30 cellular contexts compared by ENCODE assay signal in genomic region chr3:112486811-112487505, GRCh38. TPM values are rescaled to one million over a fixed set of nuclear protein-coding genes. Genes with fewer than 3 reads are reported as not detected.
DNase-seq lines count a peak whose midpoint lies in the region; ATAC-seq and TF ChIP-seq lines count a peak whose summit lies in the region.
"Had no signal": no experiment of that assay in that cellular context is flagged by ENCODE, and none has a peak within 500 bp of the region (broad histone marks: within the 10 kb centered on the region; RNA-seq: fewer than 3 reads in every experiment).

No MANE protein-coding gene starts in this region.

- H3K27ac ChIP-seq in SJSA1 (no peak overlapping the region), fibroblast of lung (ENCODE audit: insufficient read depth, low read length) (no peak overlapping the region), PC-3 (ENCODE audit: low read length) (no peak overlapping the region)
- H3K27ac ChIP-seq: adrenal gland, breast epithelium, Peyer's patch had no signal

- CTCF ChIA-PET in PC-3 (lab: Charles Lee), result no interaction called here

- TF ChIP-seq CTCF in fibroblast of lung (conservative IDR thresholded peaks at IDR 0.05 in 1 of 2, IDR thresholded peaks at IDR 0.05 in 1 of 2; ENCODE audit: low read depth in 1 of 2, low read length in 2 of 2) (no peak), PC-3 (conservative IDR thresholded peaks at IDR 0.05; ENCODE audit: low read depth, low read length) (no peak)

- H3K4me1 Mint-ChIP-seq in activated naive CD8-positive, alpha-beta T cell (ENCODE audit: low read depth), result peaks cover 70% of the 10 kb centered on the region
- H3K4me1 Mint-ChIP-seq in activated naive CD8-positive, alpha-beta T cell treated with anti-CD3 and anti-CD28 coated beads, Interleukin-2, amount 50 U/mL, for 24 hours, result peaks cover 78% of the 10 kb centered on the region
- H3K4me1 Mint-ChIP-seq: GM23338 had no signal

- POLR2A ChIA-PET in PC-3 (lab: Charles Lee; ENCODE audit: unreplicated experiment), result no interaction called here

- H3K9me3 ChIP-seq in SJSA1 (replicated peaks), result no peaks in the 10 kb centered on the region
- no peaks in the 10 kb centered on the region for H3K9me3 ChIP-seq in fibroblast of lung (ENCODE audit: control insufficient read depth, insufficient read depth, low read depth, low read length)
- no peaks in the 10 kb centered on the region for H3K9me3 ChIP-seq in PC-3 (ENCODE audit: low read length)
- H3K9me3 ChIP-seq: adrenal gland, breast epithelium, Peyer's patch had no signal

- no peak overlapping the region for H3K4me3 Mint-ChIP-seq in activated naive CD8-positive, alpha-beta T cell
- H3K4me3 Mint-ChIP-seq in activated naive CD8-positive, alpha-beta T cell treated with anti-CD3 and anti-CD28 coated beads, Interleukin-2, amount 50 U/mL, for 24 hours, result no peak overlapping the region
- H3K4me3 Mint-ChIP-seq: CD8-positive, alpha-beta memory T cell; GM23338; stimulated activated effector memory CD8-positive, alpha-beta T cell treated with anti-CD3 and anti-CD28 coated beads, Interleukin-12 subunit alpha, Interleukin-12 subunit beta, amount 100 ng/mL, for 72 hours; T-cell; type B pancreatic cell had no signal

- intact Hi-C loops in PC-3 (cut with micrococcal nuclease), result no loop called here

- no peaks in the 10 kb centered on the region for H3K36me3 ChIP-seq in SJSA1
- no peaks in the 10 kb centered on the region for H3K36me3 ChIP-seq in fibroblast of lung (ENCODE audit: control insufficient read depth, insufficient read depth, low read length)
- H3K36me3 ChIP-seq in PC-3 (ENCODE audit: low read depth, low read length), result no peaks in the 10 kb centered on the region
- H3K36me3 ChIP-seq: adrenal gland, breast epithelium, Peyer's patch had no signal

- H3F3A ChIP-seq in PC-3 (ENCODE audit: low read length, unreplicated experiment), result no peaks in the 10 kb centered on the region

- no peaks in the 10 kb centered on the region for H3K27me3 ChIP-seq in SJSA1 (replicated peaks)
- H3K27me3 ChIP-seq in fibroblast of lung (ENCODE audit: control insufficient read depth, insufficient read depth, low read length), result no peaks in the 10 kb centered on the region
- peaks cover 33% of the 10 kb centered on the region for H3K27me3 ChIP-seq in PC-3 (ENCODE audit: low read length)
- H3K27me3 ChIP-seq: adrenal gland, breast epithelium, Peyer's patch had no signal

- H3K9ac ChIP-seq in fibroblast of lung (ENCODE audit: insufficient read depth, low read length) (no peak overlapping the region), PC-3 (ENCODE audit: low read length) (no peak overlapping the region)

- no peaks in the 10 kb centered on the region for H3K9me3 Mint-ChIP-seq in activated naive CD8-positive, alpha-beta T cell (ENCODE audit: low read depth)
- no peaks in the 10 kb centered on the region for H3K9me3 Mint-ChIP-seq in activated naive CD8-positive, alpha-beta T cell treated with anti-CD3 and anti-CD28 coated beads, Interleukin-2, amount 50 U/mL, for 24 hours
- H3K9me3 Mint-ChIP-seq: CD8-positive, alpha-beta memory T cell; GM23338; stimulated activated effector memory CD8-positive, alpha-beta T cell treated with anti-CD3 and anti-CD28 coated beads, Interleukin-12 subunit alpha, Interleukin-12 subunit beta, amount 100 ng/mL, for 72 hours; T-cell; type B pancreatic cell had no signal

- no peaks in the 10 kb centered on the region for H3K27me3 Mint-ChIP-seq in activated naive CD8-positive, alpha-beta T cell
- no peaks in the 10 kb centered on the region for H3K27me3 Mint-ChIP-seq in activated naive CD8-positive, alpha-beta T cell treated with anti-CD3 and anti-CD28 coated beads, Interleukin-2, amount 50 U/mL, for 24 hours
- H3K27me3 Mint-ChIP-seq: CD8-positive, alpha-beta memory T cell; T-cell; type B pancreatic cell had no signal

- no peaks in the 10 kb centered on the region for H3K9me2 ChIP-seq in PC-3 (replicated peaks; ENCODE audit: low read length)

- H3K27ac Mint-ChIP-seq in activated naive CD8-positive, alpha-beta T cell, result peak overlapping the region; percentile 50
- no peak overlapping the region for H3K27ac Mint-ChIP-seq in activated naive CD8-positive, alpha-beta T cell treated with anti-CD3 and anti-CD28 coated beads, Interleukin-2, amount 50 U/mL, for 24 hours
- H3K27ac Mint-ChIP-seq: GM23338; stimulated activated effector memory CD8-positive, alpha-beta T cell treated with anti-CD3 and anti-CD28 coated beads, Interleukin-12 subunit alpha, Interleukin-12 subunit beta, amount 100 ng/mL, for 72 hours; type B pancreatic cell had no signal

- no TSS peak for BruUV-seq in PC-3 (replicated peaks; lab: Mats Ljungman, UMichigan)

- ATAC-seq in activated naive CD8-positive, alpha-beta T cell treated with anti-CD3 and anti-CD28 coated beads, Interleukin-2, amount 50 U/mL, for 24 hours, result no peak
- no peak for ATAC-seq in PC-3
- ATAC-seq in GM19463 (IDR thresholded peaks at IDR 0.05; ENCODE audit: unreplicated experiment), result no peak
- ATAC-seq: activated CD4-positive, CD25-positive, alpha-beta regulatory T cell treated with anti-CD3 and anti-CD28 coated beads, Interleukin-2, amount 50 U/mL, for 24 hours; GM23338; right cardiac atrium; stimulated activated effector memory CD8-positive, alpha-beta T cell treated with anti-CD3 and anti-CD28 coated beads, Interleukin-12 subunit alpha, Interleukin-12 subunit beta, amount 100 ng/mL, for 72 hours; T-cell had no signal

- no peak for DNase-seq in activated naive CD8-positive, alpha-beta T cell treated with anti-CD3 and anti-CD28 coated beads, Interleukin-2, amount 50 U/mL, for 24 hours
- DNase-seq in SJSA1 (ENCODE audit: low read depth in 1 of 2, low spot score in 2 of 2), result peak; percentile 57 to 59
- peak; percentile 15 to 45 for DNase-seq in fibroblast of lung (ENCODE audit: low read depth in 2 of 2)
- peak; percentile 9 for DNase-seq in smooth muscle cell of the brain vasculature (ENCODE audit: low read depth, low spot score)
- DNase-seq in PC-3, result no peak
- no peak for DNase-seq in COLO668 (lab: John Stamatoyannopoulos, UW; ENCODE audit: unreplicated experiment)
- DNase-seq: activated CD4-positive, alpha-beta T cell treated with anti-CD3 and anti-CD28 coated beads, Interleukin-2, amount 50 U/mL, for 48 hours; adrenal gland; CD8-positive, alpha-beta memory T cell; effector CD8-positive, alpha-beta T cell; erythroblast; foreskin melanocyte; NCI-H1092; NCI-H187 treated with DMSO at 0.1 percent for 48 hours; NCI-H524 treated with DMSO at 0.1 percent for 48 hours; Peyer's patch; posterior cingulate gyrus; right cardiac atrium; stimulated activated CD4-positive, alpha-beta T cell treated with anti-CD3 and anti-CD28 coated beads, Interleukin-12 subunit alpha, Interleukin-12 subunit beta, amount 100 ng/mL, for 4 hours; stimulated activated CD4-positive, alpha-beta T cell treated with anti-CD3 and anti-CD28 coated beads, Interleukin-4, amount 100 ng/mL, for 24 hours; T-cell had no signal

- H3K4me1 ChIP-seq in SJSA1 (replicated peaks) (peaks cover 7% of the 10 kb centered on the region), fibroblast of lung (ENCODE audit: control insufficient read depth, extremely low read depth, insufficient read depth, low read length) (no peaks in the 10 kb centered on the region), PC-3 (ENCODE audit: insufficient read depth, low read length) (no peaks in the 10 kb centered on the region)
- H3K4me1 ChIP-seq: adrenal gland, breast epithelium, Peyer's patch had no signal

- no peak overlapping the region for H3K4me3 ChIP-seq in SJSA1
- H3K4me3 ChIP-seq in fibroblast of lung (replicated peaks in 1 of 4; ENCODE audit: control extremely low read depth in 1 of 4, insufficient read depth in 1 of 4, low read depth in 3 of 4, low read length in 4 of 4), result no peak overlapping the region
- no peak overlapping the region for H3K4me3 ChIP-seq in PC-3 (ENCODE audit: low read length)
- H3K4me3 ChIP-seq: adrenal gland, breast epithelium, GM23338, lung, Peyer's patch had no signal

- no peaks in the 10 kb centered on the region for H4K20me1 ChIP-seq in fibroblast of lung (ENCODE audit: control insufficient read depth, extremely low read depth, insufficient read depth, low read length)
- no peaks in the 10 kb centered on the region for H4K20me1 ChIP-seq in PC-3 (ENCODE audit: low read length)

- H2AFZ ChIP-seq in fibroblast of lung (ENCODE audit: low read length), result no peak overlapping the region
- no peak overlapping the region for H2AFZ ChIP-seq in PC-3 (ENCODE audit: low read length)
- H2AFZ ChIP-seq: GM23338 had no signal

- H3K36me3 Mint-ChIP-seq in activated naive CD8-positive, alpha-beta T cell, result peaks cover 16% of the 10 kb centered on the region
- H3K36me3 Mint-ChIP-seq in activated naive CD8-positive, alpha-beta T cell treated with anti-CD3 and anti-CD28 coated beads, Interleukin-2, amount 50 U/mL, for 24 hours (ENCODE audit: low read depth), result peaks cover 38% of the 10 kb centered on the region
- H3K36me3 Mint-ChIP-seq: type B pancreatic cell had no signal

- no peaks in the 10 kb centered on the region for H3K79me2 ChIP-seq in fibroblast of lung (ENCODE audit: control insufficient read depth, insufficient read depth, low read length)
- no peaks in the 10 kb centered on the region for H3K79me2 ChIP-seq in PC-3 (ENCODE audit: low read length)

- H3K4me2 ChIP-seq in fibroblast of lung (ENCODE audit: extremely low read depth, insufficient read depth, low read length) (no peak overlapping the region), PC-3 (ENCODE audit: low read length) (no peak overlapping the region)
- H3K4me2 ChIP-seq: GM23338 had no signal

RNA-seq across cellular contexts. Expression of gene BTLA, which starts 12.3 kb away (rescaled TPM):
- not detected in 2 replicates for total RNA-seq in SJSA1 (2014; rRNA removed; shearing (Covaris generic))
- under 0.01 TPM in 1 of 2 replicates, not detected in the other for total RNA-seq in fibroblast of lung
- polyA plus RNA-seq in fibroblast of lung, result not detected in 2 replicates
- polyA plus RNA-seq in fibroblast of lung (2012), result not detected in 2 replicates
- not detected in 2 replicates for polyA minus RNA-seq in fibroblast of lung (ENCODE audit: low replicate concordance)
- not detected in 2 replicates for total RNA-seq in PC-3 (2014; rRNA removed)
- total RNA-seq: A673, GM23338 had no signal

Comparison
In these comparisons a context has a peak if more than half of its experiments do, and no peak if none do; other contexts are left out.
1. DNase-seq: peak in SJSA1 (2 of 2), fibroblast of lung (2 of 2) and smooth muscle cell of the brain vasculature (single experiment); none in activated naive CD8-positive, alpha-beta T cell treated with anti-CD3 and anti-CD28 coated beads, Interleukin-2, amount 50 U/mL, for 24 hours (single experiment), PC-3 (single experiment) and COLO668 (single experiment).